In the genomic region with DNA sequence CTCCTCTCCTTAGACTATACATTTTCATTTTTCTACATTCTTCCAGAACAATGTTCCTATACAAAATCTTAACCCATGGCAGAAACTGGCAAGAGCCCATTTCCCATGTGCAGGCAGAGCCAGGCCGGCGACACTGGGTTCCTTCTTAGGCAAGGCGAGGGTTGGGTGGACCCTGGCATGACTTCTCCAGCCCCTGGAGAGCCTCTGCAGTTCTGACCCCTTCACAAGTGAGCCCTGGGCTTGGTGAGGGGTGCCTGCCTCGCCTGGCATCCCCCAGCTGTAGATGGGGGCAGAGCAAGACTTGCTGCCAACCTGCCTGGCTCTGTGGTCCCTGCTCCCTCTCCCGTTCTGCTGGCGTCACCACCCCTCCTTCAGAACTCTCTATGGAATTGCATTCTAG, we compare ENCODE assay signal across 14 cellular contexts. TPM values are rescaled to one million over a fixed set of nuclear protein-coding genes. Genes with fewer than 3 reads are reported as not detected.
DNase-seq lines count a peak whose midpoint lies in the region; ATAC-seq and TF ChIP-seq lines count a peak whose summit lies in the region.
"Had no signal": no experiment of that assay in that cellular context is flagged by ENCODE, and none has a peak within 500 bp of the region (broad histone marks: within the 10 kb centered on the region; RNA-seq: fewer than 3 reads in every experiment).

No MANE protein-coding gene starts in this region.

- H3K27ac Mint-ChIP-seq in activated CD4-positive, alpha-beta T cell treated with anti-CD3 and anti-CD28 coated beads for 36 hours = peak overlapping the region; percentile 91
- peak overlapping the region; percentile 40 to 98 (median 94) for H3K27ac Mint-ChIP-seq in CD8-positive, alpha-beta memory T cell
- no peak overlapping the region; the same call in 1 of the 2 replicates for H3K27ac Mint-ChIP-seq in HFFc6

- no peaks in the 10 kb centered on the region for H3K27me3 Mint-ChIP-seq in activated CD4-positive, alpha-beta T cell treated with anti-CD3 and anti-CD28 coated beads for 36 hours
- H3K27me3 Mint-ChIP-seq in CD8-positive, alpha-beta memory T cell = no peaks in the 10 kb centered on the region
- peaks cover 4% of the 10 kb centered on the region; the same call in 1 of the 2 replicates for H3K27me3 Mint-ChIP-seq in HFFc6 (ENCODE audit: insufficient read depth)

- DNase-seq in activated CD4-positive, alpha-beta T cell treated with anti-CD3 and anti-CD28 coated beads for 36 hours = no peak
- DNase-seq in activated CD4-positive, alpha-beta T cell treated with anti-CD3 and anti-CD28 coated beads for 48 hours = no peak
- no peak for DNase-seq in CD8-positive, alpha-beta memory T cell
- DNase-seq in ascending aorta (ENCODE audit: low spot score in 2 of 2) = no peak
- no peak for DNase-seq in neuronal stem cell (ENCODE audit: low spot score)
- DNase-seq in HFFc6 = no peak
- no peak for DNase-seq in NK-92 treated with Interleukin-12 subunit alpha and Interleukin-12 subunit beta, amount 100 ng/mL, for 24 hours (lab: John Stamatoyannopoulos, UW)
- DNase-seq: activated CD4-positive, alpha-beta T cell treated with anti-CD3 and anti-CD28 coated beads for 4 hours; Calu3; KBM-7; NCI-H1436 treated with DMSO at 0.1 percent for 48 hours had no signal

- H2BK12ac ChIP-seq in neuronal stem cell (ENCODE audit: low read length) = no peak overlapping the region

- peaks cover 5% of the 10 kb centered on the region for H3K79me1 ChIP-seq in neuronal stem cell (ENCODE audit: low read depth, low read length)

- H3K27me3 ChIP-seq in CD8-positive, alpha-beta memory T cell (ENCODE audit: insufficient read depth, low read length, poor library complexity, severe bottlenecking) = no peaks in the 10 kb centered on the region
- H3K27me3 ChIP-seq in ascending aorta (no peaks in the 10 kb centered on the region), neuronal stem cell (ENCODE audit: control insufficient read depth in 3 of 3, insufficient read depth in 3 of 3, low read depth in 1 of 3, low read length in 3 of 3) (peaks cover 0 to 2% (median 0%) of the 10 kb centered on the region in 3 experiments)
- H3K27me3 ChIP-seq: suprapubic skin had no signal

- no peaks in the 10 kb centered on the region for H3K36me3 ChIP-seq in CD8-positive, alpha-beta memory T cell (ENCODE audit: insufficient read depth, low read length)
- H3K36me3 ChIP-seq in ascending aorta (no peaks in the 10 kb centered on the region), neuronal stem cell (replicated peaks in 1 of 2; ENCODE audit: control insufficient read depth in 2 of 2, insufficient read depth in 2 of 2, low read length in 2 of 2) (peaks cover 0 to 14% of the 10 kb centered on the region in 2 donors)
- H3K36me3 ChIP-seq: suprapubic skin had no signal

- peaks cover 78% of the 10 kb centered on the region for H3K4me1 Mint-ChIP-seq in activated CD4-positive, alpha-beta T cell treated with anti-CD3 and anti-CD28 coated beads for 36 hours
- H3K4me1 Mint-ChIP-seq in CD8-positive, alpha-beta memory T cell = peaks cover 84 to 91% (median 91%) of the 10 kb centered on the region in 3 donors
- H3K4me1 Mint-ChIP-seq in HFFc6 (ENCODE audit: low read depth) = peaks cover 32% of the 10 kb centered on the region

- no peaks in the 10 kb centered on the region for H3K9me3 Mint-ChIP-seq in activated CD4-positive, alpha-beta T cell treated with anti-CD3 and anti-CD28 coated beads for 36 hours (ENCODE audit: low read depth)
- H3K9me3 Mint-ChIP-seq in CD8-positive, alpha-beta memory T cell = no peaks in the 10 kb centered on the region
- H3K9me3 Mint-ChIP-seq in HFFc6 = no peaks in the 10 kb centered on the region

- H3K4ac ChIP-seq in neuronal stem cell (ENCODE audit: low read length) = no peak overlapping the region

- H2BK15ac ChIP-seq in neuronal stem cell (ENCODE audit: low read length) = no peak overlapping the region

- peak overlapping the region; percentile 26 for H2AK5ac ChIP-seq in neuronal stem cell (ENCODE audit: low read depth, low read length)

- H2BK5ac ChIP-seq in neuronal stem cell (ENCODE audit: low read length) = peak overlapping the region; percentile 24

- intact Hi-C loops in activated CD4-positive, alpha-beta T cell treated with anti-CD3 and anti-CD28 coated beads for 36 hours (cut with DNase I, micrococcal nuclease) = loop anchor here in 1 of 2 experiments (10.0 kb wide), 2 partner anchors 754 to 1364 kb away; a partner anchor contains a TSS
- intact Hi-C loops in ascending aorta (cut with DNase I) = no loop called here

- no peak overlapping the region for H2AFZ ChIP-seq in neuronal stem cell (ENCODE audit: low read length)

- no peak overlapping the region for H3K9ac ChIP-seq in neuronal stem cell (ENCODE audit: low read depth, low read length, poor library complexity)

- peak overlapping the region; percentile 38 for H3K4me3 Mint-ChIP-seq in activated CD4-positive, alpha-beta T cell treated with anti-CD3 and anti-CD28 coated beads for 36 hours
- peak overlapping the region in 6 of 7 donors; percentile 28 to 66 (median 54) for H3K4me3 Mint-ChIP-seq in CD8-positive, alpha-beta memory T cell
- H3K4me3 Mint-ChIP-seq in HFFc6 = no peak overlapping the region

- no peak for TF ChIP-seq CTCF in ascending aorta (IDR thresholded peaks at IDR 0.05)
- no peak for TF ChIP-seq CTCF in HFFc6 (IDR thresholded peaks at IDR 0.05)

- no peak overlapping the region for H3K27ac ChIP-seq in CD8-positive, alpha-beta memory T cell (ENCODE audit: low read depth, low read length)
- peak overlapping the region; percentile 98 to 99 for H3K27ac ChIP-seq in ascending aorta
- H3K27ac ChIP-seq in neuronal stem cell (replicated peaks; ENCODE audit: low read length) = no peak overlapping the region
- H3K27ac ChIP-seq: A549 had no signal

- no peak overlapping the region for H3K4me3 ChIP-seq in CD8-positive, alpha-beta memory T cell (ENCODE audit: low read length)
- H3K4me3 ChIP-seq in ascending aorta (no peak overlapping the region), neuronal stem cell (ENCODE audit: low read length in 2 of 2) (no peak overlapping the region)
- H3K4me3 ChIP-seq: A549, suprapubic skin had no signal

- H3K4me1 ChIP-seq in CD8-positive, alpha-beta memory T cell (ENCODE audit: insufficient read depth, low read length) = peaks cover 84% of the 10 kb centered on the region
- peaks cover 19 to 69% of the 10 kb centered on the region in 2 donors for H3K4me1 ChIP-seq in ascending aorta
- H3K4me1 ChIP-seq in neuronal stem cell (ENCODE audit: control insufficient read depth in 2 of 2, insufficient read depth in 1 of 2, low read depth in 1 of 2, low read length in 2 of 2) = peaks cover 21 to 29% of the 10 kb centered on the region in 2 donors
- H3K4me1 ChIP-seq: A549 had no signal

- no peak overlapping the region for H4K91ac ChIP-seq in neuronal stem cell (ENCODE audit: low read depth, low read length, poor library complexity)

- no peak overlapping the region for H2BK120ac ChIP-seq in neuronal stem cell (ENCODE audit: low read depth, low read length)

- H3K9me3 ChIP-seq in CD8-positive, alpha-beta memory T cell (ENCODE audit: low read length) = no peaks in the 10 kb centered on the region
- H3K9me3 ChIP-seq in ascending aorta (no peaks in the 10 kb centered on the region), neuronal stem cell (replicated peaks in 1 of 2; ENCODE audit: control insufficient read depth in 2 of 2, insufficient read depth in 1 of 2, low read depth in 1 of 2, low read length in 2 of 2) (no peaks in the 10 kb centered on the region)
- H3K9me3 ChIP-seq: A549, suprapubic skin had no signal

- no CpG with 5 or more reads among the region's 6 CpGs for WGBS in neuronal stem cell (ENCODE audit: extremely low coverage in 2 of 2, insufficient read length in 2 of 2, insufficient replicate concordance in 1 of 2), 2 donors

- ATAC-seq in activated CD4-positive, alpha-beta T cell treated with anti-CD3 and anti-CD28 coated beads for 36 hours = no peak
- ATAC-seq in GM19328 (IDR thresholded peaks at IDR 0.05; ENCODE audit: unreplicated experiment) = no peak
- ATAC-seq: A549 had no signal

- H3K4me2 ChIP-seq in neuronal stem cell (ENCODE audit: insufficient read depth, low read length, poor library complexity, severe bottlenecking) = no peak overlapping the region
- H3K4me2 ChIP-seq: A549 had no signal

- POLR2A ChIA-PET in activated CD4-positive, alpha-beta T cell treated with anti-CD3 and anti-CD28 coated beads for 36 hours (lab: Charles Lee) = no interaction called here
- POLR2A ChIA-PET in CD8-positive, alpha-beta memory T cell (lab: Charles Lee) = no interaction called here

- H3K14ac ChIP-seq in neuronal stem cell (ENCODE audit: low read length) = no peak overlapping the region

- peaks cover 57% of the 10 kb centered on the region for H3K36me3 Mint-ChIP-seq in activated CD4-positive, alpha-beta T cell treated with anti-CD3 and anti-CD28 coated beads for 36 hours (ENCODE audit: low read depth)
- H3K36me3 Mint-ChIP-seq in CD8-positive, alpha-beta memory T cell = peaks cover 0 to 43% (median 8%) of the 10 kb centered on the region in 3 donors
- no peaks in the 10 kb centered on the region; the same call in 1 of the 2 replicates for H3K36me3 Mint-ChIP-seq in HFFc6 (ENCODE audit: low read depth)

- CTCF ChIA-PET in activated CD4-positive, alpha-beta T cell treated with anti-CD3 and anti-CD28 coated beads for 36 hours (lab: Charles Lee) = interaction anchor here (0.7 kb wide), 1 partner anchor 124 kb away, joined by 3 read pairs; no protein-coding TSS in a partner anchor
- CTCF ChIA-PET in CD8-positive, alpha-beta memory T cell (lab: Charles Lee) = interaction anchor here (1.0 kb wide), 1 partner anchor 95 kb away, joined by 3 read pairs; no protein-coding TSS in a partner anchor

- H3K23ac ChIP-seq in neuronal stem cell (ENCODE audit: low read depth, low read length, poor library complexity) = no peak overlapping the region

- H3K18ac ChIP-seq in neuronal stem cell (ENCODE audit: low read length) = peak overlapping the region; percentile 48

- no peak overlapping the region for H4K8ac ChIP-seq in neuronal stem cell (ENCODE audit: low read depth, low read length)

RNA-seq across cellular contexts. Expression of a gene that starts 5.0 kb away (rescaled TPM):
- 100 to 1,000 TPM; 143 to 187 TPM for total RNA-seq in activated CD4-positive, alpha-beta T cell treated with anti-CD3 and anti-CD28 coated beads for 36 hours
- total RNA-seq in CD8-positive, alpha-beta memory T cell = 100 to 1,000 TPM; 102 TPM
- 226 TPM for polyA plus RNA-seq in CD8-positive, alpha-beta memory T cell
- total RNA-seq in ascending aorta = 94.7 TPM
- polyA plus RNA-seq in neuronal stem cell (2013, experiment 1 of 2) = 24.1 TPM
- polyA plus RNA-seq in neuronal stem cell (2013, experiment 2 of 2) = 24.1 TPM
- 10 to 100 TPM; 19.4 to 29.6 (median 21.3) TPM for total RNA-seq in HFFc6 (2021; fragmentation: NEBNext Ultra II Directional; extraction: Animal tissue kit (Norgen Biotek cat#: 25700))
- total RNA-seq: Calu3 had no signal
- polyA plus RNA-seq: A549 had no signal

Comparison
In these comparisons a context has a peak if more than half of its experiments do, and no peak if none do; other contexts are left out.
1. H3K27ac ChIP-seq: peak in ascending aorta (2 of 2); none in CD8-positive, alpha-beta memory T cell (single experiment) and neuronal stem cell (single experiment).